18 cellular contexts compared by ENCODE assay signal in the genomic region with DNA sequence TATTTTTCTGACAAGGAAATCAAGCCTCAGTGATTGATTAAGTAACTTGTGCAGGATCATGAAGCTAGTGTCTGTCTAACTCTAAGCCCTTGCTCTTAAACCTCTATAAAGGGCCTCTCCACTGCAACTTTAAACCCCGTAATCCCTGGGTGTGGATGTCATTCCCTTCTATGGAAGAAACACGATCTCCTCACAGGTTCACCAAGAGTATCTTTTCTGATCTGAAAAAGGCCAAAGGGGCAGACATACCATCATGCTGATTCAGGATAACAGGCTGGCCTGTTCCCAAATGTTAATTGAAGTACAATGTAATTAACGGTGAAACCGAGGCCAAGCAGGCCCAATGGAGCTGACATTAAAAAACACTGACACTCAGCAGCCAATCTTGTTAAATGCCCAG. TPM values are rescaled to one million over a fixed set of nuclear protein-coding genes. Genes with fewer than 3 reads are reported as not detected.
"Had no signal": no experiment of that assay in that cellular context is flagged by ENCODE, and none has a peak within 500 bp of the region (broad histone marks: within the 10 kb centered on the region; RNA-seq: fewer than 3 reads in every experiment).

No MANE protein-coding gene starts in this region.

- DNase-seq: activated CD4-positive, alpha-beta memory T cell treated with anti-CD3 and anti-CD28 coated beads for 36 hours; activated CD4-positive, alpha-beta T cell treated with anti-CD3 and anti-CD28 coated beads for 1 hour; activated effector memory CD4-positive, alpha-beta T cell treated with anti-CD3 and anti-CD28 coated beads, Interleukin-2, amount 50 U/mL, for 16 hours; activated T-cell treated with anti-CD3 and anti-CD28 coated beads, Interleukin-2, amount 50 U/mL, for 4 hours; amniotic stem cell; central memory CD4-positive, alpha-beta T cell; colonic mucosa; hippocampal formation; kidney; left ventricle myocardium inferior; naive thymus-derived CD8-positive, alpha-beta T cell; posterior cingulate gyrus; stimulated activated CD4-positive, alpha-beta T cell treated with anti-CD3 and anti-CD28 coated beads, Interleukin-2, amount 100 ng/mL, for 48 hours; thyroid gland had no signal

- H3K4me1 ChIP-seq: colonic mucosa, left ventricle myocardium inferior, thyroid gland had no signal

- H3K9me3 Mint-ChIP-seq: activated CD4-positive, alpha-beta memory T cell treated with anti-CD3 and anti-CD28 coated beads for 36 hours; activated naive CD4-positive, alpha-beta T cell treated with anti-CD3 and anti-CD28 coated beads, Interleukin-2, amount 50 U/mL, for 72 hours; activated T-cell treated with anti-CD3 and anti-CD28 coated beads, Interleukin-2, amount 50 U/mL, for 4 hours; naive thymus-derived CD8-positive, alpha-beta T cell had no signal

- H3K27ac ChIP-seq: colonic mucosa, left ventricle myocardium inferior, thyroid gland had no signal

- H3K9me3 ChIP-seq: colonic mucosa, thyroid gland had no signal

- H3K4me3 ChIP-seq: colonic mucosa, left ventricle myocardium inferior, thyroid gland had no signal

- H3K27me3 Mint-ChIP-seq: activated CD4-positive, alpha-beta memory T cell treated with anti-CD3 and anti-CD28 coated beads for 36 hours; memory B cell; naive thymus-derived CD8-positive, alpha-beta T cell; stimulated activated memory B cell treated with anti-CD40 and anti-IgM and Interleukin-4, amounts not matched to agents 10 μg/mL and 1 μg/mL and 100 μg/mL, for 72 hours had no signal

- H3K4me3 Mint-ChIP-seq: activated CD4-positive, alpha-beta memory T cell treated with anti-CD3 and anti-CD28 coated beads for 36 hours; activated T-cell treated with anti-CD3 and anti-CD28 coated beads, Interleukin-2, amount 50 U/mL, for 4 hours; memory B cell; naive thymus-derived CD8-positive, alpha-beta T cell; stimulated activated memory B cell treated with anti-CD40 and anti-IgM and Interleukin-4, amounts not matched to agents 10 μg/mL and 1 μg/mL and 100 μg/mL, for 72 hours had no signal

- ATAC-seq: activated naive CD4-positive, alpha-beta T cell treated with anti-CD3 and anti-CD28 coated beads, Interleukin-2, amount 50 U/mL, for 72 hours; activated T-cell treated with anti-CD3 and anti-CD28 coated beads, Interleukin-2, amount 50 U/mL, for 4 hours; esophagus mucosa; naive thymus-derived CD8-positive, alpha-beta T cell; stimulated activated memory B cell treated with anti-CD40 and anti-IgM and Interleukin-4, amounts not matched to agents 10 μg/mL and 1 μg/mL and 100 μg/mL, for 72 hours had no signal

- H3K27me3 ChIP-seq: colonic mucosa, thyroid gland had no signal

- H3K36me3 ChIP-seq: colonic mucosa had no signal

- H3K27ac Mint-ChIP-seq: activated CD4-positive, alpha-beta memory T cell treated with anti-CD3 and anti-CD28 coated beads for 36 hours; activated naive CD4-positive, alpha-beta T cell treated with anti-CD3 and anti-CD28 coated beads, Interleukin-2, amount 50 U/mL, for 72 hours; memory B cell; naive thymus-derived CD8-positive, alpha-beta T cell; stimulated activated memory B cell treated with anti-CD40 and anti-IgM and Interleukin-4, amounts not matched to agents 10 μg/mL and 1 μg/mL and 100 μg/mL, for 72 hours had no signal

- H3K4me1 Mint-ChIP-seq: memory B cell; stimulated activated memory B cell treated with anti-CD40 and anti-IgM and Interleukin-4, amounts not matched to agents 10 μg/mL and 1 μg/mL and 100 μg/mL, for 72 hours had no signal

RNA-seq across cellular contexts. Expression of a gene that starts 56.1 kb away (rescaled TPM):
- total RNA-seq: left ventricle myocardium inferior had no signal
- polyA plus RNA-seq: naive thymus-derived CD8-positive, alpha-beta T cell had no signal
